ENCODE assay signal across 11 cellular contexts in the genomic region with DNA sequence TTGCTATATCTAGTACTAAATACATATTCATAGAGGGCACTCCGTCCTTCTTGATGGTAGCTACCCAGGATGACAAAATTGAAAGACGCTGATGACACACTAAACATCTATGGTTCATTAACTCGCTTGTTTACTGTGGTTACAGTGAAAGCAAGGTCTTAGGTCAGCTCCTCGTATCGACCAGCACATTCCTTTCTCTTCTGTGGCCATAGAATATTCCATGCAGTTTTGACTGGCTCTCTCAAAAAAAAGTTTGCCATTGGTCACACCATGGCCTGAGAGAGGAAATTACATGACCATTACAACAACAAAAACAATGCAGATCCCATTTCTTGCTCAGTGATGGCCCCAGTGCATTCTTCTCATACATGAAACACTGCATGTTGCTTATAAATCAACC.
A peak's percentile ranks its signal among the peaks of the same experiment; 100 is the strongest.
DNase-seq lines count a peak whose midpoint lies in the region; ATAC-seq and TF ChIP-seq lines count a peak whose summit lies in the region.
"Had no signal": no experiment of that assay in that cellular context is flagged by ENCODE, and none has a peak within 500 bp of the region (broad histone marks: within the 10 kb centered on the region; RNA-seq: fewer than 3 reads in every experiment).

No MANE protein-coding gene starts in this region.

- no peaks in the 10 kb centered on the region for H3K4me1 Mint-ChIP-seq in activated T-helper 2 cell treated with anti-CD3 and anti-CD28 coated beads, Interferon-gamma antibody, Interleukin-2, Interleukin-4, amounts not matched to agents 10 μg/mL and 5 μg/mL and 100 μg/mL, durations not matched to agents 14 hours and 24 hours and 36 hours (ENCODE audit: low read depth)

- DNase-seq in GM12865 (ENCODE audit: low read depth) (peak; percentile 44), brain microvascular endothelial cell (peak; percentile 22), MM.1S (no peak), NCI-H1694 treated with DMSO at 0.1 percent for 48 hours (lab: John Stamatoyannopoulos, UW) (no peak)
- no peak for DNase-seq in activated T-helper 2 cell treated with anti-CD3 and anti-CD28 coated beads, Interferon-gamma antibody, Interleukin-2, Interleukin-4, amounts not matched to agents 10 μg/mL and 5 μg/mL and 100 μg/mL, durations not matched to agents 14 hours and 24 hours and 36 hours (ENCODE audit: low spot score)
- DNase-seq: left colon; MG63; stimulated activated CD4-positive, alpha-beta T cell treated with anti-CD3 and anti-CD28 coated beads, Interleukin-12 subunit alpha, Interleukin-12 subunit beta, amount 100 ng/mL, for 4 hours had no signal

- ATAC-seq in GM21526 (IDR thresholded peaks at IDR 0.05; ENCODE audit: low FRiP score, unreplicated experiment), result peak; percentile 68
- peak; percentile 70 for ATAC-seq in HG03139 (IDR thresholded peaks at IDR 0.05; ENCODE audit: unreplicated experiment)
- no peak for ATAC-seq in esophagus mucosa
- ATAC-seq: left colon had no signal

- no peaks in the 10 kb centered on the region for H4K20me1 ChIP-seq in MM.1S (ENCODE audit: insufficient read depth, low read length)

- TF ChIP-seq CTCF in GM12865 (IDR thresholded peaks at IDR 0.05; ENCODE audit: insufficient read depth, low read depth, low read length, missing control alignments), result no peak
- TF ChIP-seq CTCF in brain microvascular endothelial cell (IDR thresholded peaks at IDR 0.05; ENCODE audit: low read depth, low read length, missing control alignments), result no peak
- no peak for TF ChIP-seq CTCF in MM.1S (IDR thresholded peaks at IDR 0.05; ENCODE audit: low read length)

- no peak overlapping the region for H3K4me3 Mint-ChIP-seq in activated T-helper 2 cell treated with anti-CD3 and anti-CD28 coated beads, Interferon-gamma antibody, Interleukin-2, Interleukin-4, amounts not matched to agents 10 μg/mL and 5 μg/mL and 100 μg/mL, durations not matched to agents 14 hours and 24 hours and 36 hours (ENCODE audit: low read depth)

- H3K27ac ChIP-seq in brain microvascular endothelial cell (no peak overlapping the region), MM.1S (ENCODE audit: low read length) (no peak overlapping the region)

- intact Hi-C loops in activated T-helper 2 cell treated with anti-CD3 and anti-CD28 coated beads, Interferon-gamma antibody, Interleukin-2, Interleukin-4, amounts not matched to agents 10 μg/mL and 5 μg/mL and 100 μg/mL, durations not matched to agents 14 hours and 24 hours and 36 hours (cut with micrococcal nuclease), result no loop called here

- H3K4me2 ChIP-seq in MM.1S (ENCODE audit: low read depth, low read length), result no peak overlapping the region

- in situ Hi-C loops in brain microvascular endothelial cell (cut with HindIII; ENCODE audit: low pct_ligation_motif_present, low sequenced_read_pairs), result no loop called here

- H3K27me3 Mint-ChIP-seq in activated T-helper 2 cell treated with anti-CD3 and anti-CD28 coated beads, Interferon-gamma antibody, Interleukin-2, Interleukin-4, amounts not matched to agents 10 μg/mL and 5 μg/mL and 100 μg/mL, durations not matched to agents 14 hours and 24 hours and 36 hours (ENCODE audit: low read depth), result no peaks in the 10 kb centered on the region

- no peaks in the 10 kb centered on the region for H3K36me3 Mint-ChIP-seq in activated T-helper 2 cell treated with anti-CD3 and anti-CD28 coated beads, Interferon-gamma antibody, Interleukin-2, Interleukin-4, amounts not matched to agents 10 μg/mL and 5 μg/mL and 100 μg/mL, durations not matched to agents 14 hours and 24 hours and 36 hours (ENCODE audit: low read depth)

- H3K4me3 ChIP-seq in GM12865 (ENCODE audit: low read depth, low read length) (no peak overlapping the region), brain microvascular endothelial cell (ENCODE audit: low read depth, low read length) (no peak overlapping the region), MM.1S (ENCODE audit: low read length) (no peak overlapping the region)
- H3K4me3 ChIP-seq: MG63 had no signal

- H3K9me2 ChIP-seq in MM.1S (replicated peaks; ENCODE audit: insufficient read depth, low read length), result no peaks in the 10 kb centered on the region

- H3K27me3 ChIP-seq in brain microvascular endothelial cell (replicated peaks) (no peaks in the 10 kb centered on the region), MM.1S (replicated peaks; ENCODE audit: insufficient read depth, low read length) (no peaks in the 10 kb centered on the region)
- H3K27me3 ChIP-seq: MG63 had no signal

- H3K9me3 ChIP-seq in MM.1S (replicated peaks; ENCODE audit: insufficient read depth, low read length), result no peaks in the 10 kb centered on the region
- H3K9me3 ChIP-seq: MG63 had no signal

- no peaks in the 10 kb centered on the region for H3K9me3 Mint-ChIP-seq in activated T-helper 2 cell treated with anti-CD3 and anti-CD28 coated beads, Interferon-gamma antibody, Interleukin-2, Interleukin-4, amounts not matched to agents 10 μg/mL and 5 μg/mL and 100 μg/mL, durations not matched to agents 14 hours and 24 hours and 36 hours

- no peak overlapping the region for H2AFZ ChIP-seq in MM.1S (ENCODE audit: low read length)

- no peaks in the 10 kb centered on the region for H3K79me2 ChIP-seq in MM.1S (ENCODE audit: low read length)

- H3K36me3 ChIP-seq in brain microvascular endothelial cell (replicated peaks), result no peaks in the 10 kb centered on the region
- H3K36me3 ChIP-seq in MM.1S (replicated peaks; ENCODE audit: insufficient read depth, low read length), result no peaks in the 10 kb centered on the region
- H3K36me3 ChIP-seq: MG63 had no signal

- no peak overlapping the region for H3K27ac Mint-ChIP-seq in activated T-helper 2 cell treated with anti-CD3 and anti-CD28 coated beads, Interferon-gamma antibody, Interleukin-2, Interleukin-4, amounts not matched to agents 10 μg/mL and 5 μg/mL and 100 μg/mL, durations not matched to agents 14 hours and 24 hours and 36 hours

- no peak overlapping the region for H3K9ac ChIP-seq in MM.1S (ENCODE audit: low read length)

- no peaks in the 10 kb centered on the region for H3F3A ChIP-seq in MM.1S (ENCODE audit: insufficient read depth, low read length)

- 0 out of 2 replicates have a peak, but pooled peaks cover 2% of the 10 kb centered on the region for H3K4me1 ChIP-seq in MM.1S (ENCODE audit: low read length)

Comparison
In these comparisons a context has a peak if more than half of its experiments do, and no peak if none do; other contexts are left out.
1. DNase-seq: peak in GM12865 (single experiment) and brain microvascular endothelial cell (single experiment); none in MM.1S (single experiment), activated T-helper 2 cell treated with anti-CD3 and anti-CD28 coated beads, Interferon-gamma antibody, Interleukin-2, Interleukin-4, amounts not matched to agents 10 μg/mL and 5 μg/mL and 100 μg/mL, durations not matched to agents 14 hours and 24 hours and 36 hours (single experiment) and NCI-H1694 treated with DMSO at 0.1 percent for 48 hours (single experiment).